Comparison of ENCODE assay signal across 8 cellular contexts in genomic region chr20:63957690-63958441, GRCh38. TPM values are rescaled to one million over a fixed set of nuclear protein-coding genes. Genes with fewer than 3 reads are reported as not detected.
DNase-seq lines count a peak whose midpoint lies in the region; ATAC-seq and TF ChIP-seq lines count a peak whose summit lies in the region.

No MANE protein-coding gene starts in this region.

- no peak for ATAC-seq in HG02798 (IDR thresholded peaks at IDR 0.05; ENCODE audit: poor library complexity, unreplicated experiment)

- H3K36me3 ChIP-seq in esophagus muscularis mucosa (peaks cover 13 to 45% (median 44%) of the 10 kb centered on the region in 4 donors), skeletal muscle satellite cell (ENCODE audit: insufficient read depth, low read length) (peaks cover 18% of the 10 kb centered on the region)

- no peak for TF ChIP-seq EP300 in esophagus muscularis mucosa (IDR thresholded peaks at IDR 0.05)

- intact Hi-C loops in esophagus muscularis mucosa (cut with DNase I) (no loop called here), posterior vena cava (cut with DNase I) (no loop called here)

- no peak for TF ChIP-seq CTCF in esophagus muscularis mucosa (IDR thresholded peaks at IDR 0.05)

- H3K4me1 ChIP-seq in esophagus muscularis mucosa (peaks cover 40 to 45% (median 44%) of the 10 kb centered on the region in 4 donors), skeletal muscle satellite cell (ENCODE audit: control insufficient read depth, insufficient read depth, low read length) (peaks cover 33% of the 10 kb centered on the region)

- no peak for TF ChIP-seq POLR2A in esophagus muscularis mucosa (IDR thresholded peaks at IDR 0.05; ENCODE audit: low read depth)

- no peaks in the 10 kb centered on the region for H3K9me3 ChIP-seq in esophagus muscularis mucosa
- H3K9me3 ChIP-seq in skeletal muscle satellite cell (replicated peaks; ENCODE audit: low read length): no peaks in the 10 kb centered on the region

- peak overlapping the region; percentile 77 for H3K4me2 ChIP-seq in skeletal muscle satellite cell (ENCODE audit: low read length)

- WGBS in esophagus muscularis mucosa: 35% methylated on average over 9 of the region's 13 CpGs

- H3K4me3 ChIP-seq in esophagus muscularis mucosa (peak overlapping the region in 1 of 4 donors; percentile 94), skeletal muscle satellite cell (ENCODE audit: low read length) (peak overlapping the region; percentile 71)

- peak overlapping the region; percentile 61 to 94 (median 71) for H3K27ac ChIP-seq in esophagus muscularis mucosa (replicated peaks in 1 of 4)

- peak; percentile 47 for DNase-seq in SIG-M5 treated with dmso at 0.1 percent for 504 hours (lab: John Stamatoyannopoulos, UW; ENCODE audit: unreplicated experiment)
- no peak for DNase-seq in SIG-M5 (lab: John Stamatoyannopoulos, UW)
- DNase-seq in RPMI8226: peak; percentile 85
- DNase-seq in esophagus muscularis mucosa (ENCODE audit: extremely low spot score): no peak
- no peak for DNase-seq in midbrain (lab: John Stamatoyannopoulos, UW)
- no peak for DNase-seq in posterior vena cava (ENCODE audit: low spot score)

- H3K9ac ChIP-seq in skeletal muscle satellite cell (ENCODE audit: low read depth, low read length): peak overlapping the region; percentile 54

- no peaks in the 10 kb centered on the region for H3K27me3 ChIP-seq in esophagus muscularis mucosa
- H3K27me3 ChIP-seq in skeletal muscle satellite cell (ENCODE audit: control insufficient read depth, insufficient read depth, low read length): no peaks in the 10 kb centered on the region

RNA-seq across cellular contexts. Expression of gene UCKL1, which starts 1.6 kb away (rescaled TPM):
- 10 to 100 TPM; 16.6 to 31.0 (median 24.1) TPM for total RNA-seq in esophagus muscularis mucosa
- total RNA-seq in skeletal muscle satellite cell (2012; rRNA removed): 16.5 and 16.6 TPM in 2 replicates
- total RNA-seq in posterior vena cava: 10 to 100 TPM; 20.8 to 22.0 TPM

RNA-seq across cellular contexts. Expression of gene ZNF512B, which starts 11.9 kb away (rescaled TPM):
- 10 to 100 TPM in 2 of 4 donors, 1 to 10 TPM in 2; 7.1 to 17.7 (median 12.1) TPM for total RNA-seq in esophagus muscularis mucosa
- total RNA-seq in skeletal muscle satellite cell (2012; rRNA removed): 7.1 and 9.6 TPM in 2 replicates
- 10 to 100 TPM in 1 of 2 donors, 1 to 10 TPM in 1; 9.4 to 11.2 TPM for total RNA-seq in posterior vena cava

RNA-seq across cellular contexts. Expression of gene SAMD10, which starts 21.6 kb away (rescaled TPM):
- total RNA-seq in esophagus muscularis mucosa (10 to 100 TPM in 1 of 4 donors, 1 to 10 TPM in 3; 2.1 to 11.7 (median 4.4) TPM), posterior vena cava (1 to 10 TPM; 1.1 to 1.5 TPM)
- total RNA-seq in skeletal muscle satellite cell (2012; rRNA removed): 0.76 and 1.5 TPM in 2 replicates

RNA-seq across cellular contexts. Expression of gene PRPF6, which starts 23.1 kb away (rescaled TPM):
- total RNA-seq in esophagus muscularis mucosa (10 to 100 TPM; 46.1 to 64.9 (median 58.7) TPM), posterior vena cava (10 to 100 TPM; 44.3 to 44.8 TPM)
- total RNA-seq in skeletal muscle satellite cell (2012; rRNA removed): 52.7 and 54.6 TPM in 2 replicates

Comparison
In these comparisons a context has a peak if more than half of its experiments do, and no peak if none do; other contexts are left out.
1. DNase-seq: peak in SIG-M5 treated with dmso at 0.1 percent for 504 hours (single experiment) and RPMI8226 (single experiment); none in SIG-M5 (single experiment), esophagus muscularis mucosa (single experiment), midbrain (single experiment) and posterior vena cava (single experiment).